13 cellular contexts compared by ENCODE assay signal in the genomic region with DNA sequence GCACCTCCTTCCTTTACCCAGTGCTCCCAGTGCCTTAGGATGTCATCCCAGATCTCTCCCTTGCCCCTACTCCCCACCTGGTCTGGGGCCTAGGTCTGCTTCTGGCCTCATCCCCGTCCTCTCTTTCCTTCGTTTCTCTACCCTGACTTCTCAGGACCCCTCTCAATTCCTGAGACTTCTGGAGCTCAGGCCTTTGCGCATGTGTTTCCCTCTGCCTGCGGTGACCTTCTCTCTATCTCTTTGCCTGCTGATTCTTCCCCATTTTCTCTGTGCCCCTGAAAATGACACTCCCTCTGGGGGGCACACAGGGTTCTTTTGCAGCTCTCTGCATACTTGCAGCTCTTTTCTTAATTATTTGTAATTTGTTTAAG. TPM values are rescaled to one million over a fixed set of nuclear protein-coding genes. Genes with fewer than 3 reads are reported as not detected.
DNase-seq lines count a peak whose midpoint lies in the region; ATAC-seq, FAIRE-seq and TF ChIP-seq lines count a peak whose summit lies in the region.
"Had no signal": no experiment of that assay in that cellular context is flagged by ENCODE, and none has a peak within 500 bp of the region (broad histone marks: within the 10 kb centered on the region; RNA-seq: fewer than 3 reads in every experiment).

No MANE protein-coding gene starts in this region.

- peak overlapping the region; percentile 87 for H3K27ac ChIP-seq in AG04450 (ENCODE audit: low read depth, low read length)
- H3K27ac ChIP-seq in lower lobe of right lung = peak overlapping the region; percentile 31
- H3K27ac ChIP-seq: cardiac muscle cell had no signal

- H3K36me3 ChIP-seq in lower lobe of right lung = no peaks in the 10 kb centered on the region
- H3K36me3 ChIP-seq: cardiac muscle cell had no signal

- H3K27ac Mint-ChIP-seq in HFFc6 = peak overlapping the region; percentile 77
- peak overlapping the region; percentile 89 for H3K27ac Mint-ChIP-seq in activated naive CD8-positive, alpha-beta T cell

- CTCF ChIA-PET in AG04450 (lab: Charles Lee) = interaction anchor here (1.5 kb wide), 1 partner anchor 130 kb away, joined by 5 read pairs; no protein-coding TSS in a partner anchor

- H3K9me3 ChIP-seq in AG04450 (ENCODE audit: control insufficient read depth, insufficient read depth, low read length) (no peaks in the 10 kb centered on the region), lower lobe of right lung (no peaks in the 10 kb centered on the region)

- no peak for TF ChIP-seq POLR2A in GM12891 (IDR thresholded peaks at IDR 0.05; ENCODE audit: low read depth, low read length)

- peak; percentile 5 to 39 for ATAC-seq in lower lobe of right lung
- ATAC-seq in activated CD4-positive, CD25-positive, alpha-beta regulatory T cell treated with anti-CD3 and anti-CD28 coated beads, Interleukin-2, amount 50 U/mL, for 24 hours = no peak
- ATAC-seq in HG03175 (IDR thresholded peaks at IDR 0.05; ENCODE audit: unreplicated experiment) = no peak

- TF ChIP-seq CTCF in AG04450 (IDR thresholded peaks at IDR 0.05; ENCODE audit: low read depth, low read length) (no peak), HFFc6 (IDR thresholded peaks at IDR 0.05) (no peak), lower lobe of right lung (IDR thresholded peaks at IDR 0.05) (no peak)

- H3K4me1 ChIP-seq in lower lobe of right lung = peaks cover 21% of the 10 kb centered on the region

- no peak overlapping the region for H3K4me3 ChIP-seq in AG04450 (ENCODE audit: low read depth, low read length)
- H3K4me3 ChIP-seq in lower lobe of right lung = no peak overlapping the region
- H3K4me3 ChIP-seq: cardiac muscle cell had no signal

- peaks cover 5% of the 10 kb centered on the region; the same call in 1 of the 2 replicates for H3K27me3 Mint-ChIP-seq in HFFc6 (ENCODE audit: insufficient read depth)
- H3K27me3 Mint-ChIP-seq in activated naive CD8-positive, alpha-beta T cell = no peaks in the 10 kb centered on the region
- H3K27me3 Mint-ChIP-seq: CD4-positive, alpha-beta memory T cell had no signal

- FAIRE-seq in GM12891 (lab: Jason Lieb, UNC) = no peak

- intact Hi-C loops in lower lobe of right lung (cut with DNase I) = no loop called here

- POLR2A ChIA-PET in AG04450 (lab: Yijun Ruan, JAX) = interaction anchor here (1.3 to 1.6 kb wide), 3 partner anchors 8 to 41 kb away, joined by 9 to 15 read pairs (median 10); a partner anchor contains a TSS

- no peaks in the 10 kb centered on the region for H3K27me3 ChIP-seq in AG04450 (ENCODE audit: control insufficient read depth, insufficient read depth, low read length)
- H3K27me3 ChIP-seq in lower lobe of right lung (ENCODE audit: low read depth) = no peaks in the 10 kb centered on the region
- H3K27me3 ChIP-seq: cardiac muscle cell had no signal

- H3K9me3 Mint-ChIP-seq in HFFc6 = no peaks in the 10 kb centered on the region
- H3K9me3 Mint-ChIP-seq in activated naive CD8-positive, alpha-beta T cell (ENCODE audit: low read depth) = no peaks in the 10 kb centered on the region

- H3K36me3 Mint-ChIP-seq in HFFc6 (ENCODE audit: low read depth) = peaks cover 16% of the 10 kb centered on the region
- H3K36me3 Mint-ChIP-seq in activated naive CD8-positive, alpha-beta T cell = peaks cover 2% of the 10 kb centered on the region
- H3K36me3 Mint-ChIP-seq: CD4-positive, alpha-beta memory T cell had no signal

- H3K4me1 Mint-ChIP-seq in HFFc6 (ENCODE audit: low read depth) = peaks cover 59% of the 10 kb centered on the region
- H3K4me1 Mint-ChIP-seq in activated naive CD8-positive, alpha-beta T cell (ENCODE audit: low read depth) = peaks cover 33% of the 10 kb centered on the region

- H3K4me3 Mint-ChIP-seq in HFFc6 = peak overlapping the region; percentile 25
- peak overlapping the region; percentile 72 for H3K4me3 Mint-ChIP-seq in activated naive CD8-positive, alpha-beta T cell

- no peak for DNase-seq in AG04450 (ENCODE audit: low read depth, low spot score)
- DNase-seq in HFFc6 = no peak
- no peak for DNase-seq in lower lobe of right lung
- no peak for DNase-seq in GM12891 (ENCODE audit: insufficient read length, low spot score)
- DNase-seq in anterior cingulate cortex (lab: John Stamatoyannopoulos, UW) = no peak
- DNase-seq: midbrain; stimulated activated CD4-positive, alpha-beta T cell treated with anti-CD3 and anti-CD28 coated beads, Interleukin-4, amount 100 ng/mL, for 4 hours had no signal

TF ChIP-seq in GM12891, 5 proteins besides CTCF, POLR2A, EP300 and RAD21:
- TF ChIP-seq POU2F2 (IDR thresholded peaks at IDR 0.05; ENCODE audit: low read depth, low read length) (no peak), PAX5 (IDR thresholded peaks at IDR 0.05; ENCODE audit: insufficient read depth, low read length, severe bottlenecking) (no peak)

RNA-seq across cellular contexts. Expression of a gene that starts 13.5 kb away (rescaled TPM):
- polyA plus RNA-seq in AG04450 (2011; rRNA removed) = 14.8 and 15.1 TPM in 2 replicates
- polyA minus RNA-seq in AG04450 (2011; rRNA and poly(A)+ RNA removed) = 11.3 and 13.0 TPM in 2 replicates
- total RNA-seq in HFFc6 (2021; fragmentation: NEBNext Ultra II Directional; extraction: Animal tissue kit (Norgen Biotek cat#: 25700)) = 1 to 10 TPM in 3 of 6 experiments, under 1 TPM in 3; 0.91 to 1.2 (median 1.0) TPM
- total RNA-seq in lower lobe of right lung = 6.2 TPM
- 0.50 TPM for polyA plus RNA-seq in GM12891 (2012; ENCODE audit: low read depth, missing spikeins)
- total RNA-seq: OCI-LY7 had no signal

RNA-seq across cellular contexts. Expression of a gene that starts 41.0 kb away (rescaled TPM):
- 17.8 and 22.2 TPM in 2 replicates for polyA plus RNA-seq in AG04450 (2011; rRNA removed)
- polyA minus RNA-seq in AG04450 (2011; rRNA and poly(A)+ RNA removed) = 5.5 and 9.8 TPM in 2 replicates
- 10 to 100 TPM; 11.4 to 17.7 (median 15.5) TPM for total RNA-seq in HFFc6 (2021; fragmentation: NEBNext Ultra II Directional; extraction: Animal tissue kit (Norgen Biotek cat#: 25700))
- 21.3 TPM for total RNA-seq in lower lobe of right lung
- polyA plus RNA-seq in GM12891 (2012; ENCODE audit: low read depth, missing spikeins) = 10.2 TPM

RNA-seq across cellular contexts. Expression of a gene that starts 41.2 kb away (rescaled TPM):
- polyA plus RNA-seq in AG04450 (2011; rRNA removed) = 5.9 and 6.6 TPM in 2 replicates
- 7.2 and 8.0 TPM in 2 replicates for polyA minus RNA-seq in AG04450 (2011; rRNA and poly(A)+ RNA removed)
- total RNA-seq in HFFc6 (2021; fragmentation: NEBNext Ultra II Directional; extraction: Animal tissue kit (Norgen Biotek cat#: 25700)) = 10 to 100 TPM; 10.4 to 15.4 (median 12.4) TPM
- 36.0 TPM for total RNA-seq in lower lobe of right lung
- 16.2 TPM for polyA plus RNA-seq in GM12891 (2012; ENCODE audit: low read depth, missing spikeins)

Comparison
In these comparisons a context has a peak if more than half of its experiments do, and no peak if none do; other contexts are left out.
1. ATAC-seq: peak in lower lobe of right lung (2 of 2); none in activated CD4-positive, CD25-positive, alpha-beta regulatory T cell treated with anti-CD3 and anti-CD28 coated beads, Interleukin-2, amount 50 U/mL, for 24 hours (0 of 2) and HG03175 (single experiment).